8 cellular contexts compared by ENCODE assay signal in the genomic region with DNA sequence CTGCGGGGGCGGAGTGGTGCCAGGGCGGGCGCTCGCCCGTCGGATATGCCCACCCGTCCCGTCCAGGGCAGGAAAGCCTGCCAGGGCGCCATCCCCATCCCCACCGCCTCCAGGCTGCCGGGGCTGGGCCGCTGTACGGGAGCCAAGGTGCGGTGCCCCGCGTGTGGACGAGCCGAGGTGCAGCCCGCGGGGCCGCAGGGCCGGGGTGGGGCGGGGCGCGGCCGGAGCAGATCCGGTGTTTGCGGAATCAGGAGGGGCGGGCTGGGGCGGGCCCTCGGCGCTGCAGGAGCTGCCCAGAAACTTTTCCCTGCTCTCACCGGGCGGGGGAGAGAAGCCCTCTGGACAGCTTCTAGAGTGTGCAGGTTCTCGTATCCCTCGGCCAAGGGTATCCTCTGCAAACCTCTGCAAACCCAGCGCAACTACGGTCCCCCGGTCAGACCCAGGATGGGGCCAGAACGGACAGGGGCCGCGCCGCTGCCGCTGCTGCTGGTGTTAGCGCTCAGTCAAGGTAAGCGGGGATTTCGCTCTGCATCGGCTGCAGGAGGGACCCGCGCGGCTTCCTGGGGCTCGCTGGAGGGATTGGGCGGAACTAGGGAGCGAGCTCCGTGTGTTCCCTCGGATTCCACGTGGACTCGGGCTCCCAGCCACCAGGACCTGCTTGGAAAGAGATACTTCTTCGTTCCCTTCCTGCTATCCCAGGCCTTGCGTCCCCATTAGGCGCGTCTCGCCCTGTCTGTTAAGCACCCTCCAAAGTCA. TPM values are rescaled to one million over a fixed set of nuclear protein-coding genes. Genes with fewer than 3 reads are reported as not detected.
A peak's percentile ranks its signal among the peaks of the same experiment; 100 is the strongest.
DNase-seq lines count a peak whose midpoint lies in the region; ATAC-seq and TF ChIP-seq lines count a peak whose summit lies in the region.

A gene (plus strand): TSS at position 328 of the 756 bp plus-strand sequence. CDS start 117 bp downstream, at position 445.

- H3K4me1 Mint-ChIP-seq in naive B cell = peaks cover 4 to 16% (median 14%) of the 10 kb centered on the region in 3 donors

- H3K4me3 Mint-ChIP-seq in naive B cell = peak within 1 kb of the TSS; percentile 37 to 83 (median 73)

- H2AFZ ChIP-seq in fibroblast of lung (ENCODE audit: low read length) = peak within 1 kb of the TSS; percentile 80

- H3K9me3 Mint-ChIP-seq in naive B cell = peaks cover 0 to 1% (median 0%) of the 10 kb centered on the region in 7 donors

- peaks cover 47% of the 10 kb centered on the region for H3K79me2 ChIP-seq in fibroblast of lung (ENCODE audit: control insufficient read depth, insufficient read depth, low read length)

- peaks cover 50 to 63% (median 59%) of the 10 kb centered on the region in 3 donors for H3K27me3 Mint-ChIP-seq in naive B cell

- DNase-seq in COLO668 (lab: John Stamatoyannopoulos, UW; ENCODE audit: unreplicated experiment) (peak; percentile 51), NCI-H1694 treated with DMSO at 0.1 percent for 48 hours (lab: John Stamatoyannopoulos, UW) (peak; percentile 5), fibroblast of lung (ENCODE audit: low read depth in 2 of 2) (peak; percentile 47 to 66), naive B cell (peak; percentile 5), upper lobe of right lung (peak; percentile 78), cortex of kidney (lab: John Stamatoyannopoulos, UW) (no peak)
- peak; percentile 33 for DNase-seq in activated T-cell treated with anti-CD3 and anti-CD28 coated beads, Interleukin-2, amount 50 U/mL, for 1 hour

- H3K9me3 ChIP-seq in fibroblast of lung (ENCODE audit: control insufficient read depth, insufficient read depth, low read depth, low read length) = no peaks in the 10 kb centered on the region
- no peaks in the 10 kb centered on the region for H3K9me3 ChIP-seq in upper lobe of right lung

- H3K36me3 ChIP-seq in fibroblast of lung (ENCODE audit: control insufficient read depth, insufficient read depth, low read length) (no peaks in the 10 kb centered on the region), upper lobe of right lung (no peaks in the 10 kb centered on the region)

- peak within 1 kb of the TSS in 1 of 6 donors; percentile 7 for H3K27ac Mint-ChIP-seq in naive B cell

- H3K27me3 ChIP-seq in fibroblast of lung (ENCODE audit: control insufficient read depth, insufficient read depth, low read length) = no peaks in the 10 kb centered on the region
- H3K27me3 ChIP-seq in upper lobe of right lung = no peaks in the 10 kb centered on the region

- H4K20me1 ChIP-seq in fibroblast of lung (ENCODE audit: control insufficient read depth, extremely low read depth, insufficient read depth, low read length) = no peaks in the 10 kb centered on the region

- H3K27ac ChIP-seq in fibroblast of lung (ENCODE audit: insufficient read depth, low read length) (peak within 1 kb of the TSS; percentile 44), upper lobe of right lung (peak within 1 kb of the TSS; percentile 51)

- H3K36me3 Mint-ChIP-seq in naive B cell = no peaks in the 10 kb centered on the region

- TF ChIP-seq CTCF in fibroblast of lung (conservative IDR thresholded peaks at IDR 0.05 in 1 of 2, IDR thresholded peaks at IDR 0.05 in 1 of 2; ENCODE audit: low read depth in 1 of 2, low read length in 2 of 2) (no peak), upper lobe of right lung (IDR thresholded peaks at IDR 0.05) (no peak)

- H3K4me3 ChIP-seq in fibroblast of lung (replicated peaks in 1 of 4; ENCODE audit: control extremely low read depth in 1 of 4, insufficient read depth in 1 of 4, low read depth in 3 of 4, low read length in 4 of 4) = peak within 1 kb of the TSS; percentile 65 to 90 (median 78)
- peak within 1 kb of the TSS; percentile 69 for H3K4me3 ChIP-seq in upper lobe of right lung

- peaks cover 8% of the 10 kb centered on the region for H3K4me1 ChIP-seq in fibroblast of lung (ENCODE audit: control insufficient read depth, extremely low read depth, insufficient read depth, low read length)
- H3K4me1 ChIP-seq in upper lobe of right lung = peaks cover 19% of the 10 kb centered on the region

- intact Hi-C loops in upper lobe of right lung (cut with DNase I) = no loop called here

- H3K4me2 ChIP-seq in fibroblast of lung (ENCODE audit: extremely low read depth, insufficient read depth, low read length) = peak within 1 kb of the TSS; percentile 82

- peak within 1 kb of the TSS; percentile 59 for H3K9ac ChIP-seq in fibroblast of lung (ENCODE audit: insufficient read depth, low read length)

- ATAC-seq in GM21786 (IDR thresholded peaks at IDR 0.05; ENCODE audit: unreplicated experiment) = peak; percentile 59
- ATAC-seq in naive B cell (ENCODE audit: low read depth in 2 of 2) = peak; percentile 37 to 43
- peak; percentile 90 for ATAC-seq in upper lobe of right lung

RNA-seq across cellular contexts. Expression of the gene that starts here (rescaled TPM):
- 50.1 and 75.5 TPM in 2 replicates for total RNA-seq in fibroblast of lung
- 9.4 and 32.9 TPM in 2 replicates for polyA plus RNA-seq in fibroblast of lung
- polyA plus RNA-seq in fibroblast of lung (2012) = 6.2 and 20.8 TPM in 2 replicates
- 15.9 and 34.7 TPM in 2 replicates for polyA minus RNA-seq in fibroblast of lung (ENCODE audit: low replicate concordance)
- under 1 TPM in 2 of 6 donors, not detected in 4; 0.03 to 0.10 TPM for polyA plus RNA-seq in naive B cell (ENCODE audit: low read depth in 6 of 6)
- 17.7 TPM for total RNA-seq in upper lobe of right lung

Comparison
In these comparisons a context has a peak if more than half of its experiments do, and no peak if none do; other contexts are left out.
1. RNA of the gene that starts here (polyA plus RNA-seq): 6.2 to 32.9 TPM in fibroblast of lung; 0.03 to 0.10 TPM in naive B cell; every median in the first group is over 4 times any median in the second.
2. Peak in DNase-seq and ATAC-seq in naive B cell; RNA of the gene not detected or under 1 TPM.
3. ATAC-seq: peak in every context shown above with its lines; median percentile 90 in upper lobe of right lung; 59 in GM21786; 40 in naive B cell.